8 cellular contexts compared by ENCODE assay signal in genomic region chr11:69640260-69640994, GRCh38. TPM values are rescaled to one million over a fixed set of nuclear protein-coding genes. Genes with fewer than 3 reads are reported as not detected.
DNase-seq lines count a peak whose midpoint lies in the region; ATAC-seq and TF ChIP-seq lines count a peak whose summit lies in the region.

No MANE protein-coding gene starts in this region.

- H3K4me1 Mint-ChIP-seq in T-cell (peaks cover 16 to 40% (median 36%) of the 10 kb centered on the region in 3 donors), progenitor cell of endocrine pancreas (ENCODE audit: low read depth) (peaks cover 25% of the 10 kb centered on the region)

- TF ChIP-seq CTCF in GM13977 (IDR thresholded peaks at IDR 0.05; ENCODE audit: extremely low read depth, insufficient read depth, missing control alignments): no peak
- no peak for TF ChIP-seq CTCF in progenitor cell of endocrine pancreas (IDR thresholded peaks at IDR 0.05; ENCODE audit: unreplicated experiment)

- H3K27ac Mint-ChIP-seq in T-cell (peak overlapping the region in 1 of 2 donors; percentile 28), progenitor cell of endocrine pancreas (peak overlapping the region; percentile 95)

- H3K4me3 Mint-ChIP-seq in T-cell (peak overlapping the region; percentile 61 to 88 (median 63)), progenitor cell of endocrine pancreas (ENCODE audit: low read depth) (peak overlapping the region; percentile 96)

- H3K9me3 Mint-ChIP-seq in T-cell: no peaks in the 10 kb centered on the region
- H3K9me3 Mint-ChIP-seq in progenitor cell of endocrine pancreas (ENCODE audit: low read depth): no peaks in the 10 kb centered on the region

- POLR2A ChIA-PET in T-cell (lab: Charles Lee): no interaction called here

- H3K27me3 Mint-ChIP-seq in T-cell (peaks cover 28 to 45% of the 10 kb centered on the region in 2 donors), progenitor cell of endocrine pancreas (no peaks in the 10 kb centered on the region)

- ATAC-seq in T-cell (replicated peaks in 1 of 4) (no peak), GM21367 (IDR thresholded peaks at IDR 0.05; ENCODE audit: unreplicated experiment) (no peak)

- in situ Hi-C loops in GM13977 (cut with MboI; ENCODE audit: low pct_unique_long_range_greater_than_20kb, low sequenced_read_pairs, unreplicated experiment): no loop called here

- CTCF ChIA-PET in T-cell (lab: Charles Lee): interaction anchor here in 1 of 2 donors (0.5 kb wide), 1 partner anchor 464 kb away, joined by 3 read pairs; no protein-coding TSS in a partner anchor

- DNase-seq in GM13977 (ENCODE audit: low spot score) (peak; percentile 50), T-cell (no peak), foreskin melanocyte (peak; percentile 59), progenitor cell of endocrine pancreas (ENCODE audit: low spot score, unreplicated experiment) (no peak), middle frontal gyrus (ENCODE audit: extremely low spot score, low spot score) (no peak), NK-92 (lab: John Stamatoyannopoulos, UW; ENCODE audit: unreplicated experiment) (no peak), hippocampal formation (lab: John Stamatoyannopoulos, UW) (no peak)

- H3K36me3 Mint-ChIP-seq in T-cell: no peaks in the 10 kb centered on the region
- H3K36me3 Mint-ChIP-seq in progenitor cell of endocrine pancreas (ENCODE audit: insufficient read depth): peaks cover 5% of the 10 kb centered on the region

RNA-seq across cellular contexts. Expression of gene CCND1, which starts 0.5 kb away (rescaled TPM):
- total RNA-seq in T-cell (1 to 10 TPM; 1.0 to 4.2 (median 2.8) TPM), progenitor cell of endocrine pancreas (409 and 437 TPM in 2 replicates)

RNA-seq across cellular contexts. Expression of gene LTO1, which starts 34.7 kb away (rescaled TPM):
- total RNA-seq in T-cell (10 to 100 TPM; 31.8 to 64.2 (median 57.4) TPM), progenitor cell of endocrine pancreas (28.5 and 33.4 TPM in 2 replicates)

Comparison
In these comparisons a context has a peak if more than half of its experiments do, and no peak if none do; other contexts are left out.
1. DNase-seq: peak in GM13977 (single experiment) and foreskin melanocyte (single experiment); none in T-cell (0 of 34), progenitor cell of endocrine pancreas (single experiment), middle frontal gyrus (single experiment), NK-92 (single experiment) and hippocampal formation (0 of 2).
2. RNA of gene CCND1, which starts 0.5 kb away (total RNA-seq): 409 to 437 TPM in progenitor cell of endocrine pancreas; 1.0 to 4.2 TPM in T-cell; every median in the first group is over 10 times any median in the second.